Comparison of ENCODE assay signal across 1 cellular context in genomic region chr10:71850745-71851629, GRCh38.
TF ChIP-seq lines count a peak whose summit lies in the region.

PSAP (minus strand) TSS chr10:71851251; CDS start chr10:71851221, 30 bp downstream.

TF ChIP-seq in GM23338, 12 proteins besides CTCF, POLR2A, EP300 and RAD21 (continued from another document):
- TF ChIP-seq REST (IDR thresholded peaks at IDR 0.05; ENCODE audit: unreplicated experiment) (no peak), ETS1 (IDR thresholded peaks at IDR 0.05) (peak; percentile 22; the same call in 1 of the 2 replicates), ZNF462 (CRISPR knock-in tag; IDR thresholded peaks at IDR 0.05) (no peak), CREB1 (CRISPR knock-in tag; IDR thresholded peaks at IDR 0.05; ENCODE audit: low read depth) (no peak), POLR2AphosphoS5 (IDR thresholded peaks at IDR 0.05; ENCODE audit: low read depth) (peak; percentile 97), EZH2 (IDR thresholded peaks at IDR 0.05; ENCODE audit: low read depth, unreplicated experiment) (no peak)
